17 cellular contexts compared by ENCODE assay signal in the genomic region with DNA sequence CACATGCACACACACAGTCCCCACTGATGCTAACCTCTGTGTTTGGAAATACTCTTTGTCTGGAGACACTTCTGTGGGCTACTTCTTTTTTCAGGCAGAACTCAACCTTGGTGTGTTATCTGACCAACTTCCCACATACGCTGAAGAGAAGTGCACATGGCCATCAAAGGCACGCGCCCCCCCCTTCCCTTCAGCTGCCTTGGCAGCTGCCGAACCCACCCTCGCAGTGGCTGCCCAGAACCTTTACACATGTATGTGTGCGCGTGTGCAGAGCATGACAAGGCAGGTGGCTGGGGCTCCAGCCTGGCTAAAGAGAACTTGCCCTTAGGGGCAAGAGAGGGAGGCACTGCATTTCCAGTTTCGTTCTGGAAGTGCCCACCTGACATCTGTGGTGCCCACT.
"Had no signal": no experiment of that assay in that cellular context is flagged by ENCODE, and none has a peak within 500 bp of the region (broad histone marks: within the 10 kb centered on the region; RNA-seq: fewer than 3 reads in every experiment).

No MANE protein-coding gene starts in this region.

- H3K9me3 ChIP-seq: adrenal gland, pancreas had no signal

- H3K4me3 ChIP-seq: adrenal gland, pancreas, SK-N-MC had no signal

- ATAC-seq: activated CD4-positive, alpha-beta T cell treated with anti-CD3 and anti-CD28 coated beads for 36 hours; activated T-cell treated with anti-CD3 and anti-CD28 coated beads, Interleukin-2, amount 50 U/mL, for 4 hours; naive thymus-derived CD4-positive, alpha-beta T cell; T-cell had no signal

- H3K27me3 ChIP-seq: adrenal gland, pancreas had no signal

- H3K36me3 ChIP-seq: adrenal gland, pancreas had no signal

- DNase-seq: activated CD4-positive, alpha-beta memory T cell treated with anti-CD3 and anti-CD28 coated beads, Interleukin-2, amount 10 ng/mL, durations not matched to agents 7 days and 5 days; activated CD4-positive, alpha-beta T cell treated with anti-CD3 and anti-CD28 coated beads for 36 hours; activated effector memory CD4-positive, alpha-beta T cell treated with Interleukin-2 at 50 U/mL for 16 hours; activated T-cell treated with anti-CD3 and anti-CD28 coated beads, Interleukin-2, amount 50 U/mL, for 4 hours; caudate nucleus; effector CD4-positive, alpha-beta T cell; foreskin fibroblast; naive thymus-derived CD4-positive, alpha-beta T cell; stimulated activated CD4-positive, alpha-beta T cell treated with anti-CD3 and anti-CD28 coated beads, Interleukin-4, amount 100 ng/mL, for 4 hours; stimulated activated CD8-positive, alpha-beta memory T cell treated with anti-CD3 and anti-CD28 coated beads, Interleukin-4, amount 100 ng/mL, for 48 hours; stimulated activated naive CD4-positive, alpha-beta T cell treated with Interleukin-2 at 50 U/mL for 16 hours; T-cell; T-helper 9 cell had no signal

- H3K27ac ChIP-seq: VCaP had no signal
